ENCODE assay signal across 8 cellular contexts in the genomic region with DNA sequence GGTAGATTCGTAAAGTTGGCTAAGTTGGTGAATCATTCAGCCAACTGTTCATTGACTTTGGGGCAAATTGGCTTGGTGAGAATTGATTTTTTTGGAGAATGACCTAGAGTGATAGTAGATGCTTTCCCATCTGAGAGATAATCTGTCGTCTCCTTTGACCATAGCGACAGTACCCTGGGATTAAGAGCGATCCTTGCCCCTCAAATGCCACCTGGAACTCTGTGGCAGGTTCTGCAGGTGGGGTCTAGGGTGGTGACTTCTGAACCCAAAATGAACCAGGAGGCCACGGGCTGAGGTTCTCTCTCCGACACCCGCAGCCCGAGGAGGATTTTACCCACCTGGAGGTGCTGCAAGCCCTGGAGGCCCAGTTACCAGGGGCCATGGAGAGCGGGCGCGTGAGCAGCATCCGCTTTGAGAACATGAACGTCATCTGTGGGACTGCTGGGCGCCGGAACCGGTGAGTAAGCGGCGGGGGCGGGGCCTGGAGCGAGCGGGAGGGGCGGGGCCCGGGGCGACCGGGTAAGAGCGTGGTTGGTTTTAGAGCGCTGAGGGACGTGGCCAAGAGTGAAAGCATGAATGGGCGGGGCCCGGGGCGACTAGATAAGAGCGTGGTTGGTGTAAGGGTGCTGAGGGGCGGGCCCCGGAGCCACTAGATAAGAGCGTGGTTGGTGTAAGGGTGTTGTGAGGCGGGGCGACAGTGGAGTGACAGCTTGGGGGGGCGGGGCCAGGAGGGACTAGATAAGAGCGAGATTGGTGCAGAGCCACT. TPM values are rescaled to one million over a fixed set of nuclear protein-coding genes. Genes with fewer than 3 reads are reported as not detected.
DNase-seq lines count a peak whose midpoint lies in the region; ATAC-seq and TF ChIP-seq lines count a peak whose summit lies in the region.

No MANE protein-coding gene starts in this region.

- H3K9ac ChIP-seq in skeletal muscle satellite cell (ENCODE audit: low read depth, low read length), result no peak overlapping the region

- H3K4me3 ChIP-seq in WERI-Rb-1 (ENCODE audit: low read depth, low read length) (peak overlapping the region; percentile 96), brain microvascular endothelial cell (ENCODE audit: low read depth, low read length) (no peak overlapping the region), iPS-11a (ENCODE audit: low read depth, low read length) (peak overlapping the region; percentile 56), skeletal muscle satellite cell (ENCODE audit: low read length) (peak overlapping the region; percentile 56)

- H3K9me3 ChIP-seq in WERI-Rb-1 (ENCODE audit: severe bottlenecking) (peaks cover 3% of the 10 kb centered on the region), skeletal muscle satellite cell (replicated peaks; ENCODE audit: low read length) (peaks cover 3% of the 10 kb centered on the region)

- no peak for TF ChIP-seq CTCF in WERI-Rb-1 (IDR thresholded peaks at IDR 0.05; ENCODE audit: low read depth, low read length)
- no peak for TF ChIP-seq CTCF in brain microvascular endothelial cell (IDR thresholded peaks at IDR 0.05; ENCODE audit: low read depth, low read length, missing control alignments)

- peak overlapping the region; percentile 64 for H3K4me2 ChIP-seq in skeletal muscle satellite cell (ENCODE audit: low read length)

- peak overlapping the region; percentile 87 for H3K27ac ChIP-seq in WERI-Rb-1
- H3K27ac ChIP-seq in brain microvascular endothelial cell, result peak overlapping the region; percentile 41

- H3K36me3 ChIP-seq in WERI-Rb-1 (peaks cover 2% of the 10 kb centered on the region), brain microvascular endothelial cell (replicated peaks) (no peaks in the 10 kb centered on the region), skeletal muscle satellite cell (ENCODE audit: insufficient read depth, low read length) (no peaks in the 10 kb centered on the region)

- no peak for ATAC-seq in HG02970 (IDR thresholded peaks at IDR 0.05; ENCODE audit: low FRiP score, unreplicated experiment)

- H3K27me3 ChIP-seq in WERI-Rb-1 (ENCODE audit: insufficient read depth, low read depth, severe bottlenecking) (no peaks in the 10 kb centered on the region), brain microvascular endothelial cell (replicated peaks) (no peaks in the 10 kb centered on the region), skeletal muscle satellite cell (ENCODE audit: control insufficient read depth, insufficient read depth, low read length) (peaks cover 2% of the 10 kb centered on the region)

- peak; percentile 19 for DNase-seq in NCI-H1105 (lab: John Stamatoyannopoulos, UW)
- DNase-seq in NCI-H1105 treated with DMSO at 0.1 percent for 48 hours (lab: John Stamatoyannopoulos, UW), result no peak
- peak; percentile 71 for DNase-seq in NCI-H1436 (lab: John Stamatoyannopoulos, UW)
- peak; percentile 100 for DNase-seq in WERI-Rb-1
- DNase-seq in brain microvascular endothelial cell, result peak; percentile 99

- H3K4me1 ChIP-seq in skeletal muscle satellite cell (ENCODE audit: control insufficient read depth, insufficient read depth, low read length), result no peaks in the 10 kb centered on the region

- in situ Hi-C loops in brain microvascular endothelial cell (cut with HindIII; ENCODE audit: low pct_ligation_motif_present, low sequenced_read_pairs), result no loop called here

RNA-seq across cellular contexts. Expression of a gene that starts 8.6 kb away (rescaled TPM):
- total RNA-seq in skeletal muscle satellite cell (2012; rRNA removed), result not detected in 2 replicates

RNA-seq across cellular contexts. Expression of a gene that starts 18.2 kb away (rescaled TPM):
- not detected in 2 replicates for total RNA-seq in skeletal muscle satellite cell (2012; rRNA removed)
